In the genomic region with DNA sequence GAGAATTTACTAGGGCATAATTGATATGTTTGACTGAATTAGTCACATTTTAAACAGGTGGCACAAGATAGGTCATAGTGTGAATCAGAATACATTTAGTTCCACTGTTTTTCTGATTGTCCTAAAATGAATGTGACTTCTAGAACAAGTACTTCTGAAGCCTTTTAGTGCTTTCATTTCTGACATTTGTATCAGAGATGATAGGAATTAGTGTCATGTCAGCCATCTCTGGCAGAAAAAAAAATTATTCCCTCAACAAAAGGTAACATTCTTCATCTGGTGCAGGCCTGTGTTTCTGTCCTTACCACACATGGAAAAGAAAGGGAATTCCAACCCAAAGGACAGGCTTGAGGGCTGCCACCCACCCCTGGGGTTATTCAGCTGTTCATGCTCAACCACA, we compare ENCODE assay signal across 8 cellular contexts. TPM values are rescaled to one million over a fixed set of nuclear protein-coding genes. Genes with fewer than 3 reads are reported as not detected.
"Had no signal": no experiment of that assay in that cellular context is flagged by ENCODE, and none has a peak within 500 bp of the region (broad histone marks: within the 10 kb centered on the region; RNA-seq: fewer than 3 reads in every experiment).

No MANE protein-coding gene starts in this region.

- H3K9ac ChIP-seq: GM23248 had no signal

- H3K9me3 ChIP-seq: HAP-1 had no signal

- H3K4me2 ChIP-seq: GM23338 had no signal

- H2AFZ ChIP-seq: GM23248 had no signal

- H3K27ac ChIP-seq: GM23248 had no signal

- H3K4me3 ChIP-seq: GM23248, GM23338, HAP-1 had no signal

- H3K4me1 ChIP-seq: HAP-1 had no signal

- DNase-seq: GM23248, GOT3, H7, H9, HCEC 1CT, HFFc6 had no signal

- H3K36me3 ChIP-seq: HAP-1 had no signal

RNA-seq across cellular contexts. Expression of gene GRM8, which starts 21.3 kb away (rescaled TPM):
- total RNA-seq: GM23248, HFFc6 had no signal
- polyA plus RNA-seq: GM23248 had no signal
